ENCODE assay signal across 18 cellular contexts in the genomic region with DNA sequence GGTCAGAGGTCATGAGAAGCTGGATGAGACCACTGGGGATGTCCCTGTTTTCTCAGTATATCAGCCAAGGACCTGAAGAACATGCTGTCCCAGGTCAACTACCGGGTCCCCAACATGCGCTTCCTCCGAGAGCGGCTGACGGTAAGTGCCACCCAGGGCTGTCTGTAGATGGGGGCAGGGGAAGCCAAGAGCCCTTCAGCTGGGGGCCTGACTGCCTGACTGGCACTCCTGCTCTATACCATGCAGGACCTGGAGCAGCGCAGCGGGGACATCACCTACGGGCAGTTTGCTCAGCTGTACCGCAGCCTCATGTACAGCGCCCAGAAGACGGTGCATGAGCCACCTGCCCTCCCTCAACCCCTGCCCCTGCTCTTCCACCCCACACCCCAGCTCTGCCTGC. TPM values are rescaled to one million over a fixed set of nuclear protein-coding genes. Genes with fewer than 3 reads are reported as not detected.
DNase-seq lines count a peak whose midpoint lies in the region; ATAC-seq, FAIRE-seq and TF ChIP-seq lines count a peak whose summit lies in the region.
"Had no signal": no experiment of that assay in that cellular context is flagged by ENCODE, and none has a peak within 500 bp of the region (broad histone marks: within the 10 kb centered on the region; RNA-seq: fewer than 3 reads in every experiment).

No MANE protein-coding gene starts in this region.

- intact Hi-C loops in left ventricle myocardium superior (cut with micrococcal nuclease): no loop called here
- intact Hi-C loops in Right ventricle myocardium superior (cut with DNase I): no loop called here
- intact Hi-C loops in PC-3 (cut with micrococcal nuclease): no loop called here

- no peak overlapping the region for H2AFZ ChIP-seq in PC-3 (ENCODE audit: low read length)

- H3K9me2 ChIP-seq in PC-3 (replicated peaks; ENCODE audit: low read length): no peaks in the 10 kb centered on the region

- no peaks in the 10 kb centered on the region for H3F3A ChIP-seq in PC-3 (ENCODE audit: low read length, unreplicated experiment)

- H3K4me1 ChIP-seq in effector memory CD4-positive, alpha-beta T cell (ENCODE audit: control insufficient read depth, insufficient read depth, low read length, poor library complexity, severe bottlenecking): peaks cover 42% of the 10 kb centered on the region
- H3K4me1 ChIP-seq in PC-3 (ENCODE audit: insufficient read depth, low read length): no peaks in the 10 kb centered on the region
- H3K4me1 ChIP-seq: HAP-1, SJSA1 had no signal

- peaks cover 6% of the 10 kb centered on the region for H3K79me2 ChIP-seq in PC-3 (ENCODE audit: low read length)

- no peak overlapping the region for H3K9ac ChIP-seq in PC-3 (ENCODE audit: low read length)

- H3K27ac Mint-ChIP-seq in activated T-helper 17 cell treated with anti-CD3 and anti-CD28 coated beads, Interleukin-2, amount 50 U/mL, for 72 hours: peak overlapping the region; percentile 98

- H3K4me3 Mint-ChIP-seq in activated T-helper 17 cell treated with anti-CD3 and anti-CD28 coated beads, Interleukin-2, amount 50 U/mL, for 72 hours: peak overlapping the region; percentile 90
- H3K4me3 Mint-ChIP-seq: neural crest cell had no signal

- DNase-seq in left ventricle myocardium superior (peak; percentile 7), Right ventricle myocardium superior (no peak), PC-3 (no peak), midbrain (lab: John Stamatoyannopoulos, UW) (no peak), GM19239 (ENCODE audit: insufficient read length, low spot score) (no peak)
- DNase-seq in effector memory CD4-positive, alpha-beta T cell: no peak
- DNase-seq: amniotic stem cell, dermis blood vessel endothelial cell, GF-D8, mucosa of descending colon, NCI-H1436, NCI-H510A had no signal

- ATAC-seq in left ventricle myocardium superior: no peak
- no peak for ATAC-seq in Right ventricle myocardium superior (ENCODE audit: poor library complexity)
- ATAC-seq in activated T-helper 17 cell treated with anti-CD3 and anti-CD28 coated beads, Interleukin-2, amount 50 U/mL, for 72 hours (replicated peaks): no peak
- ATAC-seq in PC-3: no peak
- ATAC-seq: mucosa of descending colon had no signal

- no peaks in the 10 kb centered on the region for H3K9me3 Mint-ChIP-seq in activated T-helper 17 cell treated with anti-CD3 and anti-CD28 coated beads, Interleukin-2, amount 50 U/mL, for 72 hours
- H3K9me3 Mint-ChIP-seq: neural crest cell had no signal

- no peak for FAIRE-seq in GM19239 (lab: Jason Lieb, UNC)

- H3K4me2 ChIP-seq in PC-3 (ENCODE audit: low read length): no peak overlapping the region

- no peak for TF ChIP-seq CTCF in PC-3 (conservative IDR thresholded peaks at IDR 0.05; ENCODE audit: low read depth, low read length)

- H3K27me3 Mint-ChIP-seq in activated T-helper 17 cell treated with anti-CD3 and anti-CD28 coated beads, Interleukin-2, amount 50 U/mL, for 72 hours: no peaks in the 10 kb centered on the region

- peaks cover 100% of the 10 kb centered on the region for H3K36me3 Mint-ChIP-seq in activated T-helper 17 cell treated with anti-CD3 and anti-CD28 coated beads, Interleukin-2, amount 50 U/mL, for 72 hours (ENCODE audit: low read depth)

- H3K4me3 ChIP-seq in effector memory CD4-positive, alpha-beta T cell (ENCODE audit: insufficient read depth, low read depth, low read length, poor library complexity, severe bottlenecking): no peak overlapping the region
- no peak overlapping the region for H3K4me3 ChIP-seq in PC-3 (ENCODE audit: low read length)
- H3K4me3 ChIP-seq: HAP-1, mucosa of descending colon, SJSA1, suprapubic skin, vagina had no signal

- H3K4me1 Mint-ChIP-seq in activated T-helper 17 cell treated with anti-CD3 and anti-CD28 coated beads, Interleukin-2, amount 50 U/mL, for 72 hours: peaks cover 64% of the 10 kb centered on the region

- H4K20me1 ChIP-seq in PC-3 (ENCODE audit: low read length): 0 out of 2 replicates have a peak, but pooled peaks cover 2% of the 10 kb centered on the region

- no peaks in the 10 kb centered on the region for H3K27me3 ChIP-seq in effector memory CD4-positive, alpha-beta T cell (replicated peaks; ENCODE audit: control insufficient read depth, insufficient read depth, low read length, poor library complexity, severe bottlenecking)
- H3K27me3 ChIP-seq in PC-3 (ENCODE audit: low read length): no peaks in the 10 kb centered on the region
- H3K27me3 ChIP-seq: SJSA1, suprapubic skin, vagina had no signal

- POLR2A ChIA-PET in PC-3 (lab: Charles Lee; ENCODE audit: unreplicated experiment): no interaction called here

- peaks cover 75% of the 10 kb centered on the region for H3K36me3 ChIP-seq in effector memory CD4-positive, alpha-beta T cell (ENCODE audit: control insufficient read depth, insufficient read depth, low read length)
- peaks cover 45% of the 10 kb centered on the region for H3K36me3 ChIP-seq in PC-3 (ENCODE audit: low read depth, low read length)

- peak overlapping the region; percentile 34 for H3K27ac ChIP-seq in effector memory CD4-positive, alpha-beta T cell (ENCODE audit: insufficient read depth, low read length, poor library complexity, severe bottlenecking)
- H3K27ac ChIP-seq in PC-3 (ENCODE audit: low read length): no peak overlapping the region
- H3K27ac ChIP-seq: SJSA1, suprapubic skin, vagina had no signal

- BruUV-seq in PC-3 (replicated peaks; lab: Mats Ljungman, UMichigan): no TSS peak

- no peaks in the 10 kb centered on the region for H3K9me3 ChIP-seq in effector memory CD4-positive, alpha-beta T cell (ENCODE audit: control insufficient read depth, low read length)
- no peaks in the 10 kb centered on the region for H3K9me3 ChIP-seq in PC-3 (ENCODE audit: low read length)
- H3K9me3 ChIP-seq: HAP-1, mucosa of descending colon, SJSA1, suprapubic skin, vagina had no signal

- CTCF ChIA-PET in PC-3 (lab: Charles Lee): no interaction called here

RNA-seq across cellular contexts. Expression of a gene that starts 25.1 kb away (rescaled TPM):
- total RNA-seq in left ventricle myocardium superior: 56.5 TPM
- 45.0 TPM for total RNA-seq in Right ventricle myocardium superior
- 100 to 1,000 TPM; 184 to 628 TPM for total RNA-seq in activated T-helper 17 cell treated with anti-CD3 and anti-CD28 coated beads, Interleukin-2, amount 50 U/mL, for 72 hours
- 68.8 and 112 TPM in 2 replicates for total RNA-seq in PC-3 (2014; rRNA removed)
